In the genomic region with DNA sequence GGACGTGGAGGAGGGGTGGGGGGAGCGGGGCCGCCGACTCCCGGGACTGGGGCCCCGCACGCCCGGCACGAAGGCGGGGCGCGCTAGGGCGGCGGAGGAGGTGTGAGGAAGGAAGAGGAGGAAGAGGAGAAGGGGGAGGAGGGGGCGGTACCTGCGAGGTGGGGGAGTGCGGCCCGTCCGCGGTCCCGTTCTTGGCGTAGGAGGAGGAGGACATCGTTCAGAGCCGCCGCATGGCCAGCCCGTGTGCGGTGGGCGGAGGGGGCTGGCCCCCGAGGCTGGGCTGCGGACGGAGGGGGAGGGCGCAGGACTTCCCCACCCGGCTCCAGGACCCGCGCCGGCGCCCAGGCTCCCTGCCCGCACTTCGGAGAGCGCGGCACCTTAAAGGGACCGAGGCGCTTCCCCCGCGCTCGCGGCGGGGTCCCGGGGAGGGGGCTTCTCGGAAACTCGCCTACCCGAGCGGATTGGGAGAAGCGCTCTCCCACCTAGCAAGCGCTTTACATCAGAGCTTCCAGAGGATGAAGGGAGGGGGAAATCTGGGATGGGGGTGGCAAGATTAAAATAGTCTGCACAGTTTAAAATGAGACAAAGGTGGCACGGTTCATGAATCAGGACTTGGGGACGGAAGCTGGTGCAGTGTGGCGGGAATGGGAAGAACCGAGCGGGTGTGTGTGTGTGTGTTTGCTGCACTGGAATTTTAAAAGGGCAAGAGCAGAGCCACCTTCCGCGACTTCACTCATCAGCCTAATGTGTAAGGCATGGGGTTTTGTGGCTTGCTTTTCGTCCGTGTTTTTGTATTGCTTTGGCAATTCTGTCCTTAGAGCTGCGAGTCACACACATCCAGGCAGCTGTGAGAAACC, we compare ENCODE assay signal across 8 cellular contexts. TPM values are rescaled to one million over a fixed set of nuclear protein-coding genes. Genes with fewer than 3 reads are reported as not detected.
DNase-seq lines count a peak whose midpoint lies in the region; ATAC-seq and TF ChIP-seq lines count a peak whose summit lies in the region.

Gene CACNB4 (minus strand): TSS at position 247 of the 857 bp plus-strand sequence.

- H3K36me3 ChIP-seq in Caco-2 (ENCODE audit: control insufficient read depth, insufficient read depth, low read length), result no peaks in the 10 kb centered on the region
- no peaks in the 10 kb centered on the region for H3K36me3 ChIP-seq in breast epithelium

- H3K9me3 ChIP-seq in Caco-2 (no peaks in the 10 kb centered on the region), breast epithelium (no peaks in the 10 kb centered on the region)

- POLR2A ChIA-PET in Caco-2 (lab: Charles Lee), result interaction anchor here (0.5 kb wide), 1 partner anchor 271 kb away, joined by 3 read pairs; no protein-coding TSS in a partner anchor

- H3K4me1 Mint-ChIP-seq in Caco-2 (ENCODE audit: low read depth, unreplicated experiment), result peaks cover 14% of the 10 kb centered on the region
- H3K4me1 Mint-ChIP-seq in stimulated activated naive CD8-positive, alpha-beta T cell treated with anti-CD3 and anti-CD28 coated beads, Interleukin-15, amount 100 ng/mL, for 72 hours, result peaks cover 24% of the 10 kb centered on the region

- peak within 1 kb of the TSS; percentile 74 for H3K4me3 Mint-ChIP-seq in Caco-2 (ENCODE audit: unreplicated experiment)
- peak within 1 kb of the TSS; percentile 84 to 90 for H3K4me3 Mint-ChIP-seq in stimulated activated naive CD8-positive, alpha-beta T cell treated with anti-CD3 and anti-CD28 coated beads, Interleukin-15, amount 100 ng/mL, for 72 hours

- BruUV-seq in Caco-2 (replicated peaks; lab: Mats Ljungman, UMichigan), result no TSS peak

- no peak within 1 kb of the TSS for H3K27ac Mint-ChIP-seq in Caco-2 (ENCODE audit: unreplicated experiment)
- H3K27ac Mint-ChIP-seq in stimulated activated naive CD8-positive, alpha-beta T cell treated with anti-CD3 and anti-CD28 coated beads, Interleukin-15, amount 100 ng/mL, for 72 hours, result peak within 1 kb of the TSS; percentile 11 to 71

- H3K4me1 ChIP-seq in Caco-2 (no peaks in the 10 kb centered on the region), breast epithelium (no peaks in the 10 kb centered on the region)

- no peaks in the 10 kb centered on the region for H3K36me3 Mint-ChIP-seq in Caco-2 (ENCODE audit: insufficient read depth, unreplicated experiment)

- DNase-seq in Caco-2 (peak in 1 of 2 experiments; percentile 29), NOMO-1 treated with DMSO at 0.1 percent for 48 hours (lab: John Stamatoyannopoulos, UW; ENCODE audit: unreplicated experiment) (peak; percentile 25), breast epithelium (ENCODE audit: low spot score in 2 of 2) (no peak), kidney tubule cell (ENCODE audit: low spot score) (peak; percentile 28), NCI-H1930 (lab: John Stamatoyannopoulos, UW) (no peak)
- no peak for DNase-seq in stimulated activated naive CD8-positive, alpha-beta T cell treated with anti-CD3 and anti-CD28 coated beads, Interleukin-15, amount 100 ng/mL, for 72 hours

- CTCF ChIA-PET in Caco-2 (lab: Charles Lee), result interaction anchor here (0.6 kb wide), 2 partner anchors 73 to 80 kb away, joined by 3 read pairs; no protein-coding TSS in a partner anchor

- no peak for TF ChIP-seq POLR2A in breast epithelium (IDR thresholded peaks at IDR 0.05)

- peak; percentile 37 for ATAC-seq in GM19463 (IDR thresholded peaks at IDR 0.05; ENCODE audit: unreplicated experiment)
- ATAC-seq in stimulated activated naive CD8-positive, alpha-beta T cell treated with anti-CD3 and anti-CD28 coated beads, Interleukin-15, amount 100 ng/mL, for 72 hours, result peak; percentile 71
- no peak for ATAC-seq in GM19328 (IDR thresholded peaks at IDR 0.05; ENCODE audit: unreplicated experiment)

- TF ChIP-seq CTCF in Caco-2 (IDR thresholded peaks at IDR 0.05; ENCODE audit: insufficient read depth in 1 of 2, low read depth in 1 of 2, low read length in 1 of 2, severe bottlenecking in 1 of 2, unreplicated experiment in 1 of 2) (no peak), breast epithelium (IDR thresholded peaks at IDR 0.05) (no peak)

- peaks cover 4% of the 10 kb centered on the region; the same call in 1 of the 2 replicates for H3K27me3 ChIP-seq in Caco-2 (replicated peaks; ENCODE audit: control insufficient read depth, insufficient read depth, low read length)
- peaks cover 0 to 11% of the 10 kb centered on the region in 2 donors for H3K27me3 ChIP-seq in breast epithelium

- H3K27me3 Mint-ChIP-seq in Caco-2 (ENCODE audit: insufficient read depth, unreplicated experiment), result peaks cover 16% of the 10 kb centered on the region
- peaks cover 53% of the 10 kb centered on the region for H3K27me3 Mint-ChIP-seq in stimulated activated naive CD8-positive, alpha-beta T cell treated with anti-CD3 and anti-CD28 coated beads, Interleukin-15, amount 100 ng/mL, for 72 hours

- peak within 1 kb of the TSS; percentile 46 to 84 for H3K27ac ChIP-seq in breast epithelium

- no peaks in the 10 kb centered on the region for H3K9me3 Mint-ChIP-seq in Caco-2 (ENCODE audit: unreplicated experiment)
- H3K9me3 Mint-ChIP-seq in stimulated activated naive CD8-positive, alpha-beta T cell treated with anti-CD3 and anti-CD28 coated beads, Interleukin-15, amount 100 ng/mL, for 72 hours, result no peaks in the 10 kb centered on the region

- intact Hi-C loops in Caco-2 (cut with micrococcal nuclease; ENCODE audit: unreplicated experiment), result loop anchor here (5.0 kb wide), 2 partner anchors 62 to 73 kb away; no protein-coding TSS in a partner anchor
- intact Hi-C loops in breast epithelium (cut with DNase I; ENCODE audit: low total_unique reads), result no loop called here

- H3K4me3 ChIP-seq in Caco-2 (ENCODE audit: low read depth, low read length), result peak within 1 kb of the TSS; percentile 56
- H3K4me3 ChIP-seq in breast epithelium, result peak within 1 kb of the TSS; percentile 55 to 93 (median 65)

RNA-seq across cellular contexts. Expression of gene CACNB4, which starts in this region (rescaled TPM):
- 1.00 and 1.0 TPM in 2 replicates for total RNA-seq in Caco-2 (2022)
- total RNA-seq in breast epithelium, result 10 to 100 TPM in 2 of 3 donors, 1 to 10 TPM in 1; 1.6 to 17.7 (median 11.5) TPM

Comparison
In these comparisons a context has a peak if more than half of its experiments do, and no peak if none do; other contexts are left out.
1. DNase-seq: peak in NOMO-1 treated with DMSO at 0.1 percent for 48 hours (single experiment) and kidney tubule cell (single experiment); none in breast epithelium (0 of 2), stimulated activated naive CD8-positive, alpha-beta T cell treated with anti-CD3 and anti-CD28 coated beads, Interleukin-15, amount 100 ng/mL, for 72 hours (0 of 2) and NCI-H1930 (0 of 2).